1 cellular context compared by ENCODE assay signal in genomic region chr13:40777957-40778235, GRCh38.
TF ChIP-seq lines count a peak whose summit lies in the region.

No MANE protein-coding gene starts in this region.

TF ChIP-seq in H1, 55 proteins besides CTCF, POLR2A, EP300 and RAD21:
- TF ChIP-seq BCL11A (IDR thresholded peaks at IDR 0.05; ENCODE audit: low read depth in 2 of 2, low read length in 2 of 2) (no peak), TAF7 (optimal IDR thresholded peaks at IDR 0.05; ENCODE audit: borderline replicate concordance, low read depth, low read length) (no peak), MAFK (IDR thresholded peaks at IDR 0.05; ENCODE audit: low read depth, low read length) (no peak), PHF8 (conservative IDR thresholded peaks at IDR 0.05; ENCODE audit: low read depth, low read length) (no peak), TBP (IDR thresholded peaks at IDR 0.05; ENCODE audit: low read depth, low read length) (no peak), EZH2 (IDR thresholded peaks at IDR 0.05; ENCODE audit: low read depth, low read length, severe bottlenecking) (no peak), ATF2 (IDR thresholded peaks at IDR 0.05; ENCODE audit: low read length) (no peak), FOSL1 (IDR thresholded peaks at IDR 0.05; ENCODE audit: insufficient read depth, low read depth, low read length) (no peak), ASH2L (IDR thresholded peaks at IDR 0.05; ENCODE audit: low read length) (no peak), SRF (IDR thresholded peaks at IDR 0.05; ENCODE audit: low read depth, low read length) (no peak), JUND (IDR thresholded peaks at IDR 0.05; ENCODE audit: low read length) (no peak)
